29 cellular contexts compared by ENCODE assay signal in the genomic region with DNA sequence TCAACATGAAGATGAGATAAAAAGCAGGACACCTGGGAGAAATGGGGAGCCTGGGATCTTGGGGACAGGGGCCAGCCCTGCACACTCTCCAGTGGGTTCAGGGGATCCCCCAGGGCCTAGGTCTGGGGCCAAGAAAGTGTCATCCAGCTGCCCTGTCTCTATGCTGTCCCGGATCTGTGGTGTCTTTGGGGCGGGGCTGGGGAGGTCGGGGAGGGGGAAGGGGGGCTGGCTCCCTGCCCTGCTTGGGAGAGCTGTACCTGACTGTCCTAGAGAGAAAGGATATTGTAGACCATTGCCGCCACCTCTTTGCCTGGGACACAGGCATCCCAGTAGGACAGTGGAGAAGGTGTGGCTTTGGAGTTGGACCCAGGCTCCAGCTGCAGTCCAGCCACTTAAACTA. TPM values are rescaled to one million over a fixed set of nuclear protein-coding genes. Genes with fewer than 3 reads are reported as not detected.
DNase-seq lines count a peak whose midpoint lies in the region; ATAC-seq and TF ChIP-seq lines count a peak whose summit lies in the region.
"Had no signal": no experiment of that assay in that cellular context is flagged by ENCODE, and none has a peak within 500 bp of the region (broad histone marks: within the 10 kb centered on the region; RNA-seq: fewer than 3 reads in every experiment).

No MANE protein-coding gene starts in this region.

- POLR2A ChIA-PET in activated CD8-positive, alpha-beta T cell treated with anti-CD3 and anti-CD28 coated beads for 36 hours (lab: Charles Lee) = interaction anchor here (0.8 kb wide), 1 partner anchor 87 kb away, joined by 3 read pairs; no protein-coding TSS in a partner anchor

- intact Hi-C loops in activated CD8-positive, alpha-beta T cell treated with anti-CD3 and anti-CD28 coated beads for 36 hours (cut with micrococcal nuclease) = loop anchor here (10.0 kb wide), 1 partner anchor 224 kb away; a partner anchor contains a TSS
- intact Hi-C loops in head of caudate nucleus (cut with DNase I) = loop anchor here (10.0 kb wide), 1 partner anchor 214 kb away; no protein-coding TSS in a partner anchor

- DNase-seq in T-helper 1 cell = no peak
- DNase-seq in activated CD8-positive, alpha-beta T cell treated with anti-CD3 and anti-CD28 coated beads for 36 hours = no peak
- no peak for DNase-seq in head of caudate nucleus
- no peak for DNase-seq in GM19240 (ENCODE audit: insufficient read length, low spot score)
- DNase-seq in glutamatergic neuron = no peak
- DNase-seq: activated CD4-positive, alpha-beta T cell treated with anti-CD3 and anti-CD28 coated beads, Interleukin-2, amount 50 U/mL, for 4 hours; activated naive CD4-positive, alpha-beta T cell; colonic mucosa; effector memory CD8-positive, alpha-beta T cell; Kasumi-1; kidney; NCI-H187; NCI-H526 treated with DMSO at 0.1 percent for 48 hours; occipital lobe; stimulated activated CD4-positive, alpha-beta T cell treated with anti-CD3 and anti-CD28 coated beads, Interleukin-2, amount 100 ng/mL, for 24 hours; WERI-Rb-1 had no signal

- H3K27me3 Mint-ChIP-seq in T-helper 1 cell treated with Interleukin-12 subunit alpha and Interleukin-12 subunit beta and Interleukin-4 antibody, amounts not matched to agents 30 μg/mL and 1 μg/mL, for 36 hours (ENCODE audit: low read depth) = no peaks in the 10 kb centered on the region
- H3K27me3 Mint-ChIP-seq in activated CD8-positive, alpha-beta T cell treated with anti-CD3 and anti-CD28 coated beads for 36 hours = no peaks in the 10 kb centered on the region
- H3K27me3 Mint-ChIP-seq in nephron (ENCODE audit: low read depth) (no peaks in the 10 kb centered on the region), glutamatergic neuron (ENCODE audit: unreplicated experiment) (peaks cover 5% of the 10 kb centered on the region)
- H3K27me3 Mint-ChIP-seq: effector memory CD8-positive, alpha-beta T cell had no signal

- ATAC-seq in activated CD8-positive, alpha-beta T cell treated with anti-CD3 and anti-CD28 coated beads for 36 hours = no peak
- ATAC-seq: effector memory CD8-positive, alpha-beta T cell; HCT116 had no signal

- no peak overlapping the region for H3K4me3 ChIP-seq in BLaER1 treated with 17β-estradiol and CSF1 and Interleukin-3, amounts not matched to agents 10 nM and 100 nM
- H3K4me3 ChIP-seq: breast epithelium, colonic mucosa, esophagus muscularis mucosa, smooth muscle cell had no signal

- CTCF ChIA-PET in activated CD8-positive, alpha-beta T cell treated with anti-CD3 and anti-CD28 coated beads for 36 hours (lab: Charles Lee) = interaction anchor here (0.7 to 4.5 kb wide), 6 partner anchors 12 to 162 kb away, joined by 3 to 41 read pairs (median 20); a partner anchor contains a TSS

- H3K36me3 Mint-ChIP-seq in T-helper 1 cell treated with Interleukin-12 subunit alpha and Interleukin-12 subunit beta and Interleukin-4 antibody, amounts not matched to agents 30 μg/mL and 1 μg/mL, for 36 hours (ENCODE audit: low read depth) = peaks cover 27% of the 10 kb centered on the region
- H3K36me3 Mint-ChIP-seq in activated CD8-positive, alpha-beta T cell treated with anti-CD3 and anti-CD28 coated beads for 36 hours (ENCODE audit: low read depth) = peaks cover 46% of the 10 kb centered on the region
- H3K36me3 Mint-ChIP-seq in nephron (ENCODE audit: low read depth) (peaks cover 14% of the 10 kb centered on the region), glutamatergic neuron (ENCODE audit: unreplicated experiment) (no peaks in the 10 kb centered on the region)

- H3K4me1 ChIP-seq in BLaER1 treated with 17β-estradiol and CSF1 and Interleukin-3, amounts not matched to agents 10 nM and 100 nM = peaks cover 84 to 98% (median 93%) of the 10 kb centered on the region in 10 experiments

- no peak overlapping the region for H3K4me3 Mint-ChIP-seq in T-helper 1 cell treated with Interleukin-12 subunit alpha and Interleukin-12 subunit beta and Interleukin-4 antibody, amounts not matched to agents 30 μg/mL and 1 μg/mL, for 36 hours
- no peak overlapping the region for H3K4me3 Mint-ChIP-seq in activated CD8-positive, alpha-beta T cell treated with anti-CD3 and anti-CD28 coated beads for 36 hours
- H3K4me3 Mint-ChIP-seq in nephron (no peak overlapping the region), glutamatergic neuron (ENCODE audit: unreplicated experiment) (no peak overlapping the region)
- H3K4me3 Mint-ChIP-seq: effector memory CD8-positive, alpha-beta T cell had no signal

- H3K4me1 Mint-ChIP-seq in T-helper 1 cell treated with Interleukin-12 subunit alpha and Interleukin-12 subunit beta and Interleukin-4 antibody, amounts not matched to agents 30 μg/mL and 1 μg/mL, for 36 hours (ENCODE audit: low read depth) = peaks cover 21% of the 10 kb centered on the region
- H3K4me1 Mint-ChIP-seq in activated CD8-positive, alpha-beta T cell treated with anti-CD3 and anti-CD28 coated beads for 36 hours (ENCODE audit: low read depth) = peaks cover 49% of the 10 kb centered on the region
- H3K4me1 Mint-ChIP-seq in nephron (peaks cover 27% of the 10 kb centered on the region), glutamatergic neuron (ENCODE audit: low read depth, unreplicated experiment) (peaks cover 10% of the 10 kb centered on the region)

- no peak for TF ChIP-seq CTCF in activated CD8-positive, alpha-beta T cell treated with anti-CD3 and anti-CD28 coated beads for 36 hours (IDR thresholded peaks at IDR 0.05)
- no peak for TF ChIP-seq CTCF in nephron (IDR thresholded peaks at IDR 0.05; ENCODE audit: unreplicated experiment in 3 of 3)
- no peak for TF ChIP-seq CTCF in glutamatergic neuron (IDR thresholded peaks at IDR 0.05; ENCODE audit: partially characterized antibody, unreplicated experiment)

- H3K27me3 ChIP-seq in BLaER1 treated with 17β-estradiol and CSF1 and Interleukin-3, amounts not matched to agents 10 nM and 100 nM = no peaks in the 10 kb centered on the region
- H3K27me3 ChIP-seq: breast epithelium, colonic mucosa, esophagus muscularis mucosa had no signal

- H3K27ac Mint-ChIP-seq in T-helper 1 cell treated with Interleukin-12 subunit alpha and Interleukin-12 subunit beta and Interleukin-4 antibody, amounts not matched to agents 30 μg/mL and 1 μg/mL, for 36 hours = peak overlapping the region; percentile 68
- H3K27ac Mint-ChIP-seq in activated CD8-positive, alpha-beta T cell treated with anti-CD3 and anti-CD28 coated beads for 36 hours = peak overlapping the region; percentile 52
- H3K27ac Mint-ChIP-seq in nephron = peak overlapping the region in 2 of 3 experiments; percentile 24 to 50
- H3K27ac Mint-ChIP-seq in glutamatergic neuron (ENCODE audit: unreplicated experiment) = no peak overlapping the region

- H3K9me3 Mint-ChIP-seq in T-helper 1 cell treated with Interleukin-12 subunit alpha and Interleukin-12 subunit beta and Interleukin-4 antibody, amounts not matched to agents 30 μg/mL and 1 μg/mL, for 36 hours = no peaks in the 10 kb centered on the region
- no peaks in the 10 kb centered on the region for H3K9me3 Mint-ChIP-seq in activated CD8-positive, alpha-beta T cell treated with anti-CD3 and anti-CD28 coated beads for 36 hours
- H3K9me3 Mint-ChIP-seq in nephron (no peaks in the 10 kb centered on the region), glutamatergic neuron (ENCODE audit: unreplicated experiment) (peaks cover 2% of the 10 kb centered on the region)
- H3K9me3 Mint-ChIP-seq: effector memory CD8-positive, alpha-beta T cell had no signal

- no peaks in the 10 kb centered on the region for H3K9me3 ChIP-seq in BLaER1 treated with 17β-estradiol and CSF1 and Interleukin-3, amounts not matched to agents 10 nM and 100 nM (replicated peaks in 1 of 11)
- H3K9me3 ChIP-seq: breast epithelium, colonic mucosa, esophagus muscularis mucosa had no signal

- peak overlapping the region in 9 of 11 experiments; percentile 31 to 100 (median 99); a peak in 10 of 22 replicates for H3K4me2 ChIP-seq in BLaER1 treated with 17β-estradiol and CSF1 and Interleukin-3, amounts not matched to agents 10 nM and 100 nM
- H3K4me2 ChIP-seq: smooth muscle cell had no signal

- peaks cover 49 to 88% (median 72%) of the 10 kb centered on the region in 11 experiments for H3K36me3 ChIP-seq in BLaER1 treated with 17β-estradiol and CSF1 and Interleukin-3, amounts not matched to agents 10 nM and 100 nM
- H3K36me3 ChIP-seq: breast epithelium, WERI-Rb-1 had no signal

- H4K20me1 ChIP-seq in BLaER1 treated with 17β-estradiol and CSF1 and Interleukin-3, amounts not matched to agents 10 nM and 100 nM = peaks cover 83 to 99% (median 95%) of the 10 kb centered on the region in 11 experiments

- H3K9ac ChIP-seq in BLaER1 treated with 17β-estradiol and CSF1 and Interleukin-3, amounts not matched to agents 10 nM and 100 nM = peak overlapping the region in 2 of 11 experiments; percentile 29 to 95; a peak in 2 of 22 replicates

- H3K27ac ChIP-seq in BLaER1 treated with 17β-estradiol and CSF1 and Interleukin-3, amounts not matched to agents 10 nM and 100 nM = no peak overlapping the region
- H3K27ac ChIP-seq: colonic mucosa, HL-60, WERI-Rb-1 had no signal

RNA-seq across cellular contexts. Expression of a gene that starts 7.0 kb away (rescaled TPM):
- total RNA-seq in activated CD8-positive, alpha-beta T cell treated with anti-CD3 and anti-CD28 coated beads for 36 hours = 1 to 10 TPM; 3.7 to 4.6 TPM
- total RNA-seq in glutamatergic neuron (ENCODE audit: unreplicated experiment) = 1.7 TPM
- total RNA-seq: breast epithelium, frontal cortex, occipital lobe, renal cortical epithelial cell, SK-MEL-5, smooth muscle cell, urinary bladder had no signal

RNA-seq across cellular contexts. Expression of a gene that starts 8.0 kb away (rescaled TPM):
- 10 to 100 TPM; 92.6 to 94.2 TPM for total RNA-seq in activated CD8-positive, alpha-beta T cell treated with anti-CD3 and anti-CD28 coated beads for 36 hours
- total RNA-seq in glutamatergic neuron (ENCODE audit: unreplicated experiment) = 39.6 TPM

RNA-seq across cellular contexts. Expression of a gene that starts 12.7 kb away (rescaled TPM):
- under 1 TPM; 0.32 to 0.38 TPM for total RNA-seq in activated CD8-positive, alpha-beta T cell treated with anti-CD3 and anti-CD28 coated beads for 36 hours
- total RNA-seq in glutamatergic neuron (ENCODE audit: unreplicated experiment) = 36.6 TPM
- total RNA-seq: A172 had no signal

RNA-seq across cellular contexts. Expression of a gene that starts 34.7 kb away (rescaled TPM):
- total RNA-seq in activated CD8-positive, alpha-beta T cell treated with anti-CD3 and anti-CD28 coated beads for 36 hours = 10 to 100 TPM; 63.4 to 67.8 TPM
- total RNA-seq in glutamatergic neuron (ENCODE audit: unreplicated experiment) = 24.1 TPM

RNA-seq across cellular contexts. Expression of a gene that starts 41.4 kb away (rescaled TPM):
- total RNA-seq in activated CD8-positive, alpha-beta T cell treated with anti-CD3 and anti-CD28 coated beads for 36 hours = 10 to 100 TPM; 38.3 to 38.8 TPM
- 18.5 TPM for total RNA-seq in glutamatergic neuron (ENCODE audit: unreplicated experiment)

Comparison
In these comparisons a context has a peak if more than half of its experiments do, and no peak if none do; other contexts are left out.
1. RNA of a gene that starts 12.7 kb away (total RNA-seq): 36.6 TPM in glutamatergic neuron (single experiment); 0.32 to 0.38 TPM in activated CD8-positive, alpha-beta T cell treated with anti-CD3 and anti-CD28 coated beads for 36 hours; every median in the first group is over 10 times any median in the second.